ENCODE assay signal across 18 cellular contexts in the genomic region with DNA sequence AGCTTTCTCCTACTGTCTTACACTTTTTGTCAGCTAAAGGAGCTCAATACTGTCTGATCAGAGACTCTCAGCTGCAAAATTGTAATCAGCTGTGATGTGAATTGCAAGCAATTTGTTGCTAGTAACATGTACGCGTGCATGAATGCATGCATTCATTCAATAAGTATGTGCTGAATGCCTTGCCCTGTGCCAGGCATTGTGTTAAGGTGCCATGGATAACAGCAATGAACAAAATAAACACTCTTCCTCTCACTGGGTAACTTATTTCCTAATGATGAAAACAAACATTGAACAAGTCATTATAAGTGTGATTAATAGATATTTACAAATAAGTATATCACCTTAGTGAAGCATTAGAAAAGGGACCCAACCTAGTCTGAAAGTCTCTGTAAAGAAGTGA.
DNase-seq lines count a peak whose midpoint lies in the region; ATAC-seq and TF ChIP-seq lines count a peak whose summit lies in the region.
"Had no signal": no experiment of that assay in that cellular context is flagged by ENCODE, and none has a peak within 500 bp of the region (broad histone marks: within the 10 kb centered on the region; RNA-seq: fewer than 3 reads in every experiment).

No MANE protein-coding gene starts in this region.

- H3K36me3 ChIP-seq in Loucy (ENCODE audit: insufficient read depth, low read length) (no peaks in the 10 kb centered on the region), body of pancreas (replicated peaks in 1 of 2; ENCODE audit: insufficient read depth in 1 of 2, low read depth in 2 of 2) (no peaks in the 10 kb centered on the region), esophagus muscularis mucosa (no peaks in the 10 kb centered on the region)
- H3K36me3 ChIP-seq: BLaER1 treated with 17β-estradiol and CSF1 and Interleukin-3, amounts not matched to agents 10 nM and 100 nM had no signal

- H3K27ac Mint-ChIP-seq in naive thymus-derived CD8-positive, alpha-beta T cell: no peak overlapping the region
- H3K27ac Mint-ChIP-seq: B cell; CD4-positive, alpha-beta T cell; CD8-positive, alpha-beta T cell had no signal

- no peak overlapping the region for H3K4me2 ChIP-seq in Loucy (ENCODE audit: low read depth, low read length, poor library complexity, severe bottlenecking)
- H3K4me2 ChIP-seq: A549; BLaER1 treated with 17β-estradiol and CSF1 and Interleukin-3, amounts not matched to agents 10 nM and 100 nM had no signal

- H3K27me3 Mint-ChIP-seq in naive thymus-derived CD8-positive, alpha-beta T cell: peaks cover 0 to 2% (median 0%) of the 10 kb centered on the region in 5 donors
- H3K27me3 Mint-ChIP-seq: CD4-positive, alpha-beta T cell had no signal

- H2AFZ ChIP-seq in Loucy (ENCODE audit: low read length): peak overlapping the region; percentile 18; the same call in 1 of the 2 replicates

- DNase-seq in body of pancreas: no peak
- DNase-seq in esophagus muscularis mucosa (ENCODE audit: extremely low spot score): peak; percentile 21
- DNase-seq in activated effector memory CD4-positive, alpha-beta T cell treated with Interleukin-2 at 50 U/mL for 16 hours: no peak
- no peak for DNase-seq in naive thymus-derived CD8-positive, alpha-beta T cell
- no peak for DNase-seq in NCI-H748 treated with DMSO at 0.1 percent for 48 hours (lab: John Stamatoyannopoulos, UW)
- DNase-seq: AML-193; Caco-2; Calu3; CD4-positive, alpha-beta T cell; CD8-positive, alpha-beta T cell; DMS79 treated with DMSO at 0.1 percent for 48 hours; GF-D8 had no signal

- ATAC-seq in body of pancreas: peak; percentile 50
- no peak for ATAC-seq in naive thymus-derived CD8-positive, alpha-beta T cell
- ATAC-seq: A549; CD8-positive, alpha-beta T cell had no signal

- intact Hi-C loops in body of pancreas (cut with DNase I) (no loop called here), esophagus muscularis mucosa (cut with DNase I) (no loop called here)

- H3K9me3 Mint-ChIP-seq in naive thymus-derived CD8-positive, alpha-beta T cell: peaks cover 0 to 9% (median 0%) of the 10 kb centered on the region in 9 donors
- H3K9me3 Mint-ChIP-seq: CD4-positive, alpha-beta T cell; CD8-positive, alpha-beta T cell had no signal

- no peak overlapping the region for H3K4me3 Mint-ChIP-seq in naive thymus-derived CD8-positive, alpha-beta T cell
- H3K4me3 Mint-ChIP-seq: B cell; CD4-positive, alpha-beta T cell; CD8-positive, alpha-beta T cell had no signal

- TF ChIP-seq POLR2A in body of pancreas (IDR thresholded peaks at IDR 0.05) (no peak), esophagus muscularis mucosa (IDR thresholded peaks at IDR 0.05; ENCODE audit: low read depth) (no peak)

- no peaks in the 10 kb centered on the region for H3K9me3 ChIP-seq in Loucy (ENCODE audit: insufficient read depth, low read depth, low read length)
- no peaks in the 10 kb centered on the region for H3K9me3 ChIP-seq in body of pancreas
- no peaks in the 10 kb centered on the region for H3K9me3 ChIP-seq in esophagus muscularis mucosa
- H3K9me3 ChIP-seq: A549, Caco-2 had no signal

- H3K4me1 Mint-ChIP-seq in naive thymus-derived CD8-positive, alpha-beta T cell: peaks cover 0 to 2% (median 0%) of the 10 kb centered on the region in 4 donors
- H3K4me1 Mint-ChIP-seq: B cell had no signal

- H3K36me3 Mint-ChIP-seq in naive thymus-derived CD8-positive, alpha-beta T cell: no peaks in the 10 kb centered on the region
- H3K36me3 Mint-ChIP-seq: CD8-positive, alpha-beta T cell had no signal

- no peaks in the 10 kb centered on the region for H3K9me2 ChIP-seq in Loucy (replicated peaks; ENCODE audit: low read depth, low read length)

- POLR2A ChIA-PET in naive thymus-derived CD8-positive, alpha-beta T cell (lab: Charles Lee): no interaction called here

- H3F3A ChIP-seq in Loucy (ENCODE audit: low read depth): no peaks in the 10 kb centered on the region

- no peak for TF ChIP-seq EP300 in esophagus muscularis mucosa (IDR thresholded peaks at IDR 0.05)

- H3K27me3 ChIP-seq in Loucy (ENCODE audit: insufficient read depth, low read length, poor library complexity, severe bottlenecking) (no peaks in the 10 kb centered on the region), body of pancreas (no peaks in the 10 kb centered on the region), esophagus muscularis mucosa (no peaks in the 10 kb centered on the region)
- H3K27me3 ChIP-seq: BLaER1 treated with 17β-estradiol and CSF1 and Interleukin-3, amounts not matched to agents 10 nM and 100 nM had no signal

- TF ChIP-seq CTCF in Loucy (conservative IDR thresholded peaks at IDR 0.05; ENCODE audit: low read length): no peak
- no peak for TF ChIP-seq CTCF in body of pancreas (IDR thresholded peaks at IDR 0.05)
- TF ChIP-seq CTCF in esophagus muscularis mucosa (IDR thresholded peaks at IDR 0.05): no peak

- no peak overlapping the region for H3K9ac ChIP-seq in Loucy (ENCODE audit: low read depth, low read length, poor library complexity, severe bottlenecking)
- H3K9ac ChIP-seq: BLaER1 treated with 17β-estradiol and CSF1 and Interleukin-3, amounts not matched to agents 10 nM and 100 nM had no signal

- no peaks in the 10 kb centered on the region for H4K20me1 ChIP-seq in Loucy (ENCODE audit: insufficient read depth, low read length, poor library complexity, severe bottlenecking)
- H4K20me1 ChIP-seq: BLaER1 treated with 17β-estradiol and CSF1 and Interleukin-3, amounts not matched to agents 10 nM and 100 nM had no signal

- H3K4me3 ChIP-seq in Loucy (ENCODE audit: low read length, poor library complexity, severe bottlenecking): no peak overlapping the region
- no peak overlapping the region for H3K4me3 ChIP-seq in body of pancreas
- no peak overlapping the region for H3K4me3 ChIP-seq in esophagus muscularis mucosa
- H3K4me3 ChIP-seq: A549; BLaER1 treated with 17β-estradiol and CSF1 and Interleukin-3, amounts not matched to agents 10 nM and 100 nM had no signal

- H3K79me2 ChIP-seq in Loucy (ENCODE audit: insufficient read depth, low read length): no peaks in the 10 kb centered on the region

- WGBS in body of pancreas, 2 donors: 52 to 62% methylated on average over 2 of the region's 2 CpGs
- 100% methylated on average over 2 of the region's 2 CpGs for WGBS in esophagus muscularis mucosa

- H3K27ac ChIP-seq in body of pancreas (peak overlapping the region in 1 of 4 donors; percentile 40), esophagus muscularis mucosa (replicated peaks in 1 of 4) (no peak overlapping the region)
- H3K27ac ChIP-seq: 22Rv1; A549; BLaER1 treated with 17β-estradiol and CSF1 and Interleukin-3, amounts not matched to agents 10 nM and 100 nM; C4-2B had no signal

- H3K4me1 ChIP-seq in Loucy (ENCODE audit: insufficient read depth, low read length, poor library complexity, severe bottlenecking) (peaks cover 11% of the 10 kb centered on the region), body of pancreas (peaks cover 11% of the 10 kb centered on the region), esophagus muscularis mucosa (no peaks in the 10 kb centered on the region)
- H3K4me1 ChIP-seq: A549 had no signal
